In the genomic region with DNA sequence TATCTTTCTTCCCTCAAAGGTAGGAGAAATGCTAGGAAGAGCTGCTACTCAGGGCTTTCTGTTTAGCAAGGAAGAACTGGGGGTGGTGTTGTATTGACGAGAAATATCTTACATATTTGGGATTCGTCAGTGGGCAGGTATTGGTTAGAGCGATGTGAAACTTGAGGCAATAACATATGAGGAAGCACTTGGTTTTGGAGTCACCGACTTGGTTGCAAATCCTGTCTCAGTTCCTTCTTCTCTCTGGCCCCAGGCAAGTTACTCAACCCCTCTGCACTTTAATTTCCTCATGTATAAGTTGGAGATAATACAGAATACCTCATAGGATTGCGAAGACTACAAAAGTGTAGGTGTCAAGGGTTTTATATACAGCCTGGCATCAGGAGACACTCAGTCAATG, we compare ENCODE assay signal across 9 cellular contexts. TPM values are rescaled to one million over a fixed set of nuclear protein-coding genes. Genes with fewer than 3 reads are reported as not detected.
DNase-seq lines count a peak whose midpoint lies in the region; ATAC-seq, FAIRE-seq and TF ChIP-seq lines count a peak whose summit lies in the region.
"Had no signal": no experiment of that assay in that cellular context is flagged by ENCODE, and none has a peak within 500 bp of the region (broad histone marks: within the 10 kb centered on the region; RNA-seq: fewer than 3 reads in every experiment).

No MANE protein-coding gene starts in this region.

- H3K4me1 ChIP-seq in RWPE2 (ENCODE audit: insufficient read depth, poor library complexity, severe bottlenecking): peaks cover 23% of the 10 kb centered on the region
- H3K4me1 ChIP-seq: pancreas had no signal

- H3K4me3 ChIP-seq in RWPE2 (ENCODE audit: severe bottlenecking): no peak overlapping the region
- H3K4me3 ChIP-seq: cardiac muscle cell, pancreas had no signal

- H3K27ac ChIP-seq in RWPE2 (ENCODE audit: poor library complexity, severe bottlenecking): peak overlapping the region; percentile 23
- H3K27ac ChIP-seq: cardiac muscle cell, pancreas had no signal

- DNase-seq in RWPE2 (ENCODE audit: low spot score) (peak; percentile 59), sciatic nerve (ENCODE audit: low spot score) (no peak), RCC 7860 (ENCODE audit: low spot score) (no peak), A172 (ENCODE audit: low spot score) (no peak), nucleus accumbens (lab: John Stamatoyannopoulos, UW) (no peak)
- DNase-seq: pancreas had no signal

- no peaks in the 10 kb centered on the region for H3K27me3 ChIP-seq in RWPE2 (ENCODE audit: insufficient read depth, poor library complexity, severe bottlenecking)
- H3K27me3 ChIP-seq: cardiac muscle cell, pancreas had no signal

- no peak for TF ChIP-seq CTCF in RWPE2 (IDR thresholded peaks at IDR 0.05; ENCODE audit: poor library complexity, severe bottlenecking)

- no peak for FAIRE-seq in RCC 7860 (lab: Jason Lieb, UNC)
- FAIRE-seq: pancreas had no signal

- intact Hi-C loops in sciatic nerve (cut with DNase I): no loop called here

- H3K9me3 ChIP-seq in RWPE2 (ENCODE audit: severe bottlenecking): no peaks in the 10 kb centered on the region
- H3K9me3 ChIP-seq: pancreas had no signal

- peak; percentile 72 for ATAC-seq in GM19328 (IDR thresholded peaks at IDR 0.05; ENCODE audit: unreplicated experiment)
- peak; percentile 68 for ATAC-seq in HG03097 (IDR thresholded peaks at IDR 0.05; ENCODE audit: low FRiP score, unreplicated experiment)
- peak; percentile 98 for ATAC-seq in RWPE2 (ENCODE audit: low read depth)
- ATAC-seq in sciatic nerve: peak; percentile 34

- H3K36me3 ChIP-seq in RWPE2 (ENCODE audit: low read depth): no peaks in the 10 kb centered on the region
- H3K36me3 ChIP-seq: cardiac muscle cell, pancreas had no signal

RNA-seq across cellular contexts. Expression of a gene that starts 34.1 kb away (rescaled TPM):
- total RNA-seq in sciatic nerve: 7.8 TPM
- total RNA-seq in A172 (2014; rRNA removed; shearing (Covaris generic)): 7.8 and 9.9 TPM in 2 replicates

Comparison
In these comparisons a context has a peak if more than half of its experiments do, and no peak if none do; other contexts are left out.
1. ATAC-seq: peak in every context shown above with its lines; median percentile 98 in RWPE2; 72 in GM19328; 68 in HG03097; 34 in sciatic nerve.